ENCODE assay signal across 8 cellular contexts in genomic region chr1:223189903-223190724, GRCh38. TPM values are rescaled to one million over a fixed set of nuclear protein-coding genes. Genes with fewer than 3 reads are reported as not detected.
DNase-seq lines count a peak whose midpoint lies in the region; ATAC-seq and FAIRE-seq lines count a peak whose summit lies in the region.

No MANE protein-coding gene starts in this region.

- peaks cover 0 to 9% (median 0%) of the 10 kb centered on the region in 11 donors for H3K9me3 Mint-ChIP-seq in naive thymus-derived CD4-positive, alpha-beta T cell

- H3K4me3 Mint-ChIP-seq in naive thymus-derived CD4-positive, alpha-beta T cell, result peak overlapping the region; percentile 8 to 76 (median 62)

- H3K27me3 ChIP-seq in naive thymus-derived CD4-positive, alpha-beta T cell (ENCODE audit: control insufficient read depth in 2 of 2, insufficient read depth in 2 of 2, low read length in 2 of 2), result no peaks in the 10 kb centered on the region

- peaks cover 10 to 70% (median 63%) of the 10 kb centered on the region in 7 donors for H3K4me1 Mint-ChIP-seq in naive thymus-derived CD4-positive, alpha-beta T cell

- CTCF ChIA-PET in naive thymus-derived CD4-positive, alpha-beta T cell (lab: Charles Lee), result no interaction called here

- H3K4me3 ChIP-seq in naive thymus-derived CD4-positive, alpha-beta T cell (ENCODE audit: low read length), result no peak overlapping the region

- FAIRE-seq in GM18507 (lab: Jason Lieb, UNC), result no peak

- peak; percentile 79 for ATAC-seq in naive thymus-derived CD4-positive, alpha-beta T cell

- intact Hi-C loops in naive thymus-derived CD4-positive, alpha-beta T cell (cut with micrococcal nuclease), result loop anchor here in 1 of 2 donors (2.0 to 5.0 kb wide), 3 partner anchors 41 to 57 kb away; partner anchors contain the start of gene TLR5

- peaks cover 9 to 29% of the 10 kb centered on the region in 2 donors for H3K4me1 ChIP-seq in naive thymus-derived CD4-positive, alpha-beta T cell (ENCODE audit: control insufficient read depth in 2 of 2, insufficient read depth in 2 of 2, low read length in 2 of 2)

- DNase-seq in GM18507 (ENCODE audit: extremely low spot score, insufficient read length, low read depth), result peak; percentile 4
- peak; percentile 60 for DNase-seq in HS-5 (ENCODE audit: low read depth)
- DNase-seq in activated CD8-positive, alpha-beta memory T cell treated with anti-CD3 and anti-CD28 coated beads, Interleukin-2, amount 50 U/mL, for 24 hours (ENCODE audit: extremely low read depth), result peak; percentile 33
- peak in 7 of 9 donors; percentile 5 to 57 (median 13) for DNase-seq in naive thymus-derived CD4-positive, alpha-beta T cell
- no peak for DNase-seq in UCSD-AML1 (lab: John Stamatoyannopoulos, UW; ENCODE audit: unreplicated experiment)
- no peak for DNase-seq in putamen (ENCODE audit: low spot score)
- DNase-seq in SKM-1 (lab: John Stamatoyannopoulos, UW; ENCODE audit: unreplicated experiment), result no peak
- no peak for DNase-seq in midbrain (lab: John Stamatoyannopoulos, UW)

- peak overlapping the region; percentile 25 to 90 (median 61) for H3K27ac Mint-ChIP-seq in naive thymus-derived CD4-positive, alpha-beta T cell

- H3K27ac ChIP-seq in naive thymus-derived CD4-positive, alpha-beta T cell (ENCODE audit: low read depth, low read length), result no peak overlapping the region

- POLR2A ChIA-PET in naive thymus-derived CD4-positive, alpha-beta T cell (lab: Charles Lee), result interaction anchor here (0.6 to 1.1 kb wide), 3 partner anchors 9 to 40 kb away, joined by 3 to 4 read pairs (median 3); no protein-coding TSS in a partner anchor

- no peaks in the 10 kb centered on the region for H3K9me3 ChIP-seq in naive thymus-derived CD4-positive, alpha-beta T cell (ENCODE audit: control insufficient read depth in 2 of 3, low read length in 3 of 3)

- H3K36me3 ChIP-seq in naive thymus-derived CD4-positive, alpha-beta T cell (ENCODE audit: control insufficient read depth in 2 of 3, insufficient read depth in 3 of 3, low read length in 3 of 3), result no peaks in the 10 kb centered on the region

- no peaks in the 10 kb centered on the region for H3K36me3 Mint-ChIP-seq in naive thymus-derived CD4-positive, alpha-beta T cell

- H3K27me3 Mint-ChIP-seq in naive thymus-derived CD4-positive, alpha-beta T cell, result peaks cover 0 to 17% (median 0%) of the 10 kb centered on the region in 5 donors

RNA-seq across cellular contexts. Expression of gene TLR5, which starts 47.1 kb away (rescaled TPM):
- total RNA-seq in naive thymus-derived CD4-positive, alpha-beta T cell, result 1 to 10 TPM in 4 of 5 experiments, not detected in 1; 3.1 to 8.0 (median 6.6) TPM
- 1 to 10 TPM; 3.1 to 3.9 TPM for polyA plus RNA-seq in naive thymus-derived CD4-positive, alpha-beta T cell

Comparison
In these comparisons a context has a peak if more than half of its experiments do, and no peak if none do; other contexts are left out.
1. DNase-seq: peak in GM18507 (single experiment), HS-5 (single experiment), activated CD8-positive, alpha-beta memory T cell treated with anti-CD3 and anti-CD28 coated beads, Interleukin-2, amount 50 U/mL, for 24 hours (single experiment) and naive thymus-derived CD4-positive, alpha-beta T cell (7 of 9); none in UCSD-AML1 (single experiment), putamen (single experiment), SKM-1 (single experiment) and midbrain (single experiment).